In the genomic region with DNA sequence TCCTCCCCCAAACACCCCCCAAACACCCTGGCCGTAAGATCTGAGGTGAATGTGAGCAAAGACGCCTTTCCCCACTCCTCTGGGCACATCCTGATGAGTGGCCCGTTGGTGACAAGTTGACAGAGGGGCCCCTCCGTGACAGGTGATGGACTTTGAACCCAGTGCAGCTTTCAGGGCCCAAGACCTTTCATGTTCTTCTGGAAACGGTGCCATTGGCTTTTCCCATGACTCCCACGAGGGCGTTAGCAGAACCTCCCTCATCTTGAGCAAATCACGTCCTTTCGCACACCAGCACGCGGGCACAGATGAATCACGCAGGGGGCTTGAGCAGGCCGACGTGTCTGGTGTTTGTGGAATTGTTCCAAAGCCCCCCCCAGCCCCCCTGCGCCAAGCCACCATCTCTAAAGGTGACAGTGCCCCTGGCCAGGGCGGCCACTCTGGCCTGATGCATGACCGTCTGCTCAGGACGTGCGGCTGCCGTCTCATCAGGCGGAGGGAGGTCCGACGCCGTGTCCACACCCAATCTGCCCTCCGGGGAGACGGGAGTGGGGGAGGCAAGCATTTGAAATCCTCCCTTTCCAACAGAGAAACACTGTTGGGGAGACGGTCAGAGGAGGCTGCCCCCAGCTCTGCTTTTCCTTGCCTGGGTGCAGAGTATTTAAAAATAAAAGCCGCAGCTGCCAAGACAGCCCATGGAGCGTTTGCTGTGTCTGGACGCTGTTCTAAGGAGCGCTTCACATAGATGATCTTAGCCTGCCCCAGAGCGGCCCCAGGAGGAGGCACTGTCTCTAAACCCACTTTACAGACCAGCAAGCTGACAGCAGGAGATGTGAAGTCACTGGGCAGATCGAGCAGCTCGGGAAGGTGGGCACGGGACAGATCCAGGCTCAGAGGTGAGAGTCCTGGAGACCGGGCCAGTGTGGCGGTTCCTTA, we compare ENCODE assay signal across 2 cellular contexts.
TF ChIP-seq lines count a peak whose summit lies in the region.

No MANE protein-coding gene starts in this region.

TF ChIP-seq in K562, 482 proteins besides CTCF, POLR2A, EP300 and RAD21:
- TF ChIP-seq ZNF592 (IDR thresholded peaks at IDR 0.05) = no peak
- no peak for TF ChIP-seq ELF1 (tag; IDR thresholded peaks at IDR 0.05)
- TF ChIP-seq NFIC (IDR thresholded peaks at IDR 0.05) = no peak
- no peak for TF ChIP-seq ZBTB2 (IDR thresholded peaks at IDR 0.05)
- TF ChIP-seq ZNF324 (CRISPR knock-in tag; IDR thresholded peaks at IDR 0.05) = no peak
- no peak for TF ChIP-seq ZBTB7A (IDR thresholded peaks at IDR 0.05; ENCODE audit: borderline replicate concordance, control insufficient read depth, low read depth, low read length)
- no peak for TF ChIP-seq SLC30A9 (CRISPR knock-in tag; IDR thresholded peaks at IDR 0.05)
- no peak for TF ChIP-seq ZC3H4 (CRISPR knock-in tag; IDR thresholded peaks at IDR 0.05; ENCODE audit: borderline replicate concordance)
- TF ChIP-seq ZBTB1 (CRISPR knock-in tag; IDR thresholded peaks at IDR 0.05; ENCODE audit: borderline replicate concordance, low read depth) = no peak
- no peak for TF ChIP-seq POLR2B (IDR thresholded peaks at IDR 0.05; ENCODE audit: low read depth, partially characterized antibody)
- no peak for TF ChIP-seq CBX5 (IDR thresholded peaks at IDR 0.05; ENCODE audit: borderline replicate concordance, low read depth)
- no peak for TF ChIP-seq CBFB (CRISPR knock-in tag; IDR thresholded peaks at IDR 0.05)
- no peak for TF ChIP-seq BHLHE40 (IDR thresholded peaks at IDR 0.05; ENCODE audit: low read length)
- TF ChIP-seq SFPQ (IDR thresholded peaks at IDR 0.05; ENCODE audit: low read depth, low read length) = no peak
- TF ChIP-seq NFYB (IDR thresholded peaks at IDR 0.05; ENCODE audit: extremely low read depth, insufficient read length) = no peak
TF ChIP-seq in K562: peak in this region for 0.

TF ChIP-seq in SK-N-SH, 30 proteins besides CTCF, POLR2A, EP300 and RAD21:
- TF ChIP-seq SMC3 (IDR thresholded peaks at IDR 0.05; ENCODE audit: low read depth, low read length) (no peak), RFX5 (IDR thresholded peaks at IDR 0.05; ENCODE audit: low read length) (no peak), TAF1 (IDR thresholded peaks at IDR 0.05; ENCODE audit: borderline replicate concordance, low read depth, low read length) (no peak), CHD2 (IDR thresholded peaks at IDR 0.05; ENCODE audit: low read length, partially characterized antibody) (no peak), NRF1 (IDR thresholded peaks at IDR 0.05; ENCODE audit: low read depth, low read length) (no peak), USF2 (IDR thresholded peaks at IDR 0.05; ENCODE audit: borderline replicate concordance, low read depth, low read length) (no peak), MEF2A (IDR thresholded peaks at IDR 0.05; ENCODE audit: borderline replicate concordance, low read depth) (no peak)
